In the genomic region with DNA sequence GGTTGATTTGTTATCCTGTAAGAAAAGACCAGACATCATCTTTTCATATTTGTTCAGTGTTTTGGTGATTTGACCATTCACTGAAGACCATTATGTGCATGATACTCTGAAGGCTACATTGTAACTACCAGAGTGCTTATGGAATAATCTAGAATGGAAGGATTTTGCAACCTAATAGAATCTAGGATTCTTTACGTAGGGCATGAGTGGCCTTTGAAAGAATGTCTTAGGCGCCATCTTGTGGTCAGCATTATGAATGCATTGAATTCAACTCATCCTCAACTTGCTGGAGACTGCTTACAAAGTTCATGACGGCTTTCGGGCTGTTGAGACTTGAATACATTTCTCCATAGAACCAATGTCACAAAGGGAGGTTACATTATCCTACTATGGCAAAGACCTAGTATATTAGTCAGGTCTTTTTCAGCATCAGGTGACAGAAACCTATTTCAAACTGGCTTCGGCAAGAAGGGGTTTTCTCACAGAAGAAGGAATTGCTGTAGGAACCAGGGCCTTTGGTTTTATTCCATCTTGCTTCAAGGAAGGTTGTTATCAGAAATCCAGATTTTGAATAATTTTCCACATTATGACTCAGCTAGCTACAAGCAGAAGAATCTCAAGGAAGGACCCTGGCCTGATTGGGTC, we compare ENCODE assay signal across 8 cellular contexts.
DNase-seq lines count a peak whose midpoint lies in the region; ATAC-seq and TF ChIP-seq lines count a peak whose summit lies in the region.

No MANE protein-coding gene starts in this region.

- no peak overlapping the region for H3K4me3 ChIP-seq in right lobe of liver

- peak; percentile 78 for ATAC-seq in HG02885 (IDR thresholded peaks at IDR 0.05; ENCODE audit: poor library complexity, unreplicated experiment)
- peak; percentile 94 to 97 (median 95) for ATAC-seq in right lobe of liver

- 20% methylated on average over 5 of the region's 5 CpGs for WGBS in right lobe of liver (ENCODE audit: insufficient coverage, low coverage, low lambda C conversion rate, missing lambda C conversion rate)

- H3K36me3 ChIP-seq in right lobe of liver, result no peaks in the 10 kb centered on the region

- H3K27me3 ChIP-seq in right lobe of liver, result no peaks in the 10 kb centered on the region

- no peaks in the 10 kb centered on the region for H3K9me3 ChIP-seq in right lobe of liver

- H3K27ac ChIP-seq in VCaP (no peak overlapping the region), right lobe of liver (no peak overlapping the region)

- intact Hi-C loops in right lobe of liver (cut with DNase I), result loop anchor here (5.0 to 10.0 kb wide), 2 partner anchors 133 to 135 kb away; no protein-coding TSS in a partner anchor

- TF ChIP-seq POLR2A in right lobe of liver (IDR thresholded peaks at IDR 0.05), result no peak

- DNase-seq in activated effector memory CD4-positive, alpha-beta T cell treated with anti-CD3 and anti-CD28 coated beads, Interleukin-2, amount 50 U/mL, for 16 hours, result peak; percentile 65
- no peak for DNase-seq in activated effector memory CD4-positive, alpha-beta T cell treated with Interleukin-2 at 50 U/mL for 16 hours
- peak; percentile 10 for DNase-seq in NCI-H2107 treated with DMSO at 0.1 percent for 48 hours (lab: John Stamatoyannopoulos, UW; ENCODE audit: unreplicated experiment)
- DNase-seq in dermis blood vessel endothelial cell, result peak; percentile 89
- DNase-seq in right lobe of liver, result peak in 1 of 3 donors; percentile 59
- peak; percentile 1 to 5 for DNase-seq in stimulated activated CD8-positive, alpha-beta memory T cell treated with anti-CD3 and anti-CD28 coated beads, Interleukin-4, amount 100 ng/mL, for 4 hours (ENCODE audit: low read depth in 2 of 2, low spot score in 1 of 2)

- no peaks in the 10 kb centered on the region for H3K4me1 ChIP-seq in right lobe of liver

- TF ChIP-seq CTCF in VCaP (conservative IDR thresholded peaks at IDR 0.05), result peak; percentile 90
- peak; percentile 80 to 93 (median 84) for TF ChIP-seq CTCF in right lobe of liver (IDR thresholded peaks at IDR 0.05)
